ENCODE assay signal across 8 cellular contexts in genomic region chr12:132414634-132415340, GRCh38.
DNase-seq lines count a peak whose midpoint lies in the region; ATAC-seq and TF ChIP-seq lines count a peak whose summit lies in the region.

No MANE protein-coding gene starts in this region.

- peak; percentile 88 for TF ChIP-seq CTCF in GM13976 (IDR thresholded peaks at IDR 0.05; ENCODE audit: borderline replicate concordance, control extremely low read depth, extremely low read depth, insufficient read depth, missing control alignments)

- ATAC-seq in HG03095 (IDR thresholded peaks at IDR 0.05; ENCODE audit: unreplicated experiment): peak; percentile 89

- H3K27ac ChIP-seq in caudate nucleus (ENCODE audit: low read depth, low read length): no peak overlapping the region

- in situ Hi-C loops in GM13976 (cut with MboI; ENCODE audit: low sequenced_read_pairs, unreplicated experiment): loop anchor here (5.0 to 25.0 kb wide), 2 partner anchors 98 to 198 kb away; partner anchors contain the start of genes LRCOL1 and P2RX2

- DNase-seq in 8988T (peak; percentile 95), GM13976 (ENCODE audit: low spot score) (peak; percentile 94), NCI-H2196 (lab: John Stamatoyannopoulos, UW; ENCODE audit: unreplicated experiment) (peak; percentile 88), caudate nucleus (lab: John Stamatoyannopoulos, UW) (peak in 47 of 61 donors; percentile 2 to 73 (median 38)), kidney tubule cell (ENCODE audit: low spot score) (peak; percentile 71)
- peak; percentile 57 to 65 (median 61) for DNase-seq in activated CD4-positive, CD25-positive, alpha-beta regulatory T cell (lab: John Stamatoyannopoulos, UW)
- peak; percentile 76 to 81 for DNase-seq in stimulated activated CD4-positive, alpha-beta T cell treated with anti-CD3 and anti-CD28 coated beads, Interleukin-2, amount 100 ng/mL, for 48 hours

Comparison
In these comparisons a context has a peak if more than half of its experiments do, and no peak if none do; other contexts are left out.
1. DNase-seq: peak in every context shown above with its lines; median percentile 95 in 8988T; 94 in GM13976; 88 in NCI-H2196; 78 in stimulated activated CD4-positive, alpha-beta T cell treated with anti-CD3 and anti-CD28 coated beads, Interleukin-2, amount 100 ng/mL, for 48 hours; 71 in kidney tubule cell; 61 in activated CD4-positive, CD25-positive, alpha-beta regulatory T cell; 38 in caudate nucleus.